8 cellular contexts compared by ENCODE assay signal in the genomic region with DNA sequence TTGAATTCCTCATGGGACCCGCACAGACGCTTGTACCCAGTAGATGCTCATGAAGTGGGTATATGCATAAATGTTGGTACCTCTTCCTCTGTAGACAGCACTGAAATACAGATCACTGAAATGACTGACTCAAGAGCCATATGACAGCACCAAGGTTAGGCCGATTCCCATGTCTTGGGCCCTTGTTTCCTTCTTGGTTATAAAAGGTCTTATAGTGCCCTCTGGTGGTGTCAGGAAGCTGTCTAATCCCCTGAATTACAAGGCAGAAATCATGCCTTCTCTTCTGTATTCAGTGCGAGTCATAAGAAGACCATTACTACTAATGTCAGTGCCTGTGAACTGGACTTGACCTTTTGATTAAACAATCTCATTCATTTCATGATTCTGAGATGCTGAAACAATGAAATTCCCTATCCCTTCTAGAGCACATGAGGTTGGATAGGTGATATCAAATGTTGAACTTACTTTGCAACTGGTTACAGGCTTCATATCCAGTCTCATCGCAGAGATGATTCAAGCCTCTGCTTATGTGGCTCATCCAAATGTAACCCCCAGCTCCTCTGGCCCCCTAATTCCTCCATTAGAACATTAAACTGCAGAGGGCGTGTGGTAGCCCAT. TPM values are rescaled to one million over a fixed set of nuclear protein-coding genes. Genes with fewer than 3 reads are reported as not detected.
A peak's percentile ranks its signal among the peaks of the same experiment; 100 is the strongest.
DNase-seq lines count a peak whose midpoint lies in the region; TF ChIP-seq lines count a peak whose summit lies in the region.

No MANE protein-coding gene starts in this region.

- no peak overlapping the region for H3K4me3 Mint-ChIP-seq in nephron

- TF ChIP-seq POLR2A in uterus (IDR thresholded peaks at IDR 0.05): no peak

- no peaks in the 10 kb centered on the region for H3K36me3 Mint-ChIP-seq in nephron (ENCODE audit: low read depth)

- intact Hi-C loops in uterus (cut with DNase I; ENCODE audit: low total_unique reads): loop anchor here (10.0 kb wide), 1 partner anchor 205 kb away; no protein-coding TSS in a partner anchor

- peaks cover 4% of the 10 kb centered on the region for H3K27me3 Mint-ChIP-seq in nephron (ENCODE audit: low read depth)

- H3K27ac ChIP-seq in uterus: peak overlapping the region; percentile 30 to 39

- DNase-seq in activated naive CD4-positive, alpha-beta T cell treated with Interleukin-2 at 50 U/mL for 16 hours: peak; percentile 42
- DNase-seq in activated naive CD4-positive, alpha-beta T cell (lab: John Stamatoyannopoulos, UW): no peak
- DNase-seq in HK-2 (ENCODE audit: unreplicated experiment): peak; percentile 25
- peak; percentile 36 for DNase-seq in NCI-H774 (lab: John Stamatoyannopoulos, UW)
- DNase-seq in activated CD8-positive, alpha-beta memory T cell treated with anti-CD3 and anti-CD28 coated beads, Interleukin-2, amount 50 U/mL, for 1 hour (ENCODE audit: extremely low read depth): peak; percentile 41
- DNase-seq in fibroblast of gingiva (ENCODE audit: low read depth): peak; percentile 75
- DNase-seq in uterus: peak in 1 of 2 donors; percentile 72

- H3K36me3 ChIP-seq in uterus: no peaks in the 10 kb centered on the region

- no peaks in the 10 kb centered on the region for H3K9me3 ChIP-seq in uterus

- H3K4me1 ChIP-seq in uterus: peaks cover 4 to 6% of the 10 kb centered on the region in 2 donors

- H3K27ac Mint-ChIP-seq in nephron: peak overlapping the region; percentile 15 to 74 (median 46)

- peaks cover 45% of the 10 kb centered on the region for H3K4me1 Mint-ChIP-seq in nephron

- TF ChIP-seq CTCF in nephron (IDR thresholded peaks at IDR 0.05; ENCODE audit: unreplicated experiment in 3 of 3): peak; percentile 71 to 82 (median 81)
- TF ChIP-seq CTCF in uterus (IDR thresholded peaks at IDR 0.05): peak; percentile 71 to 87 (median 79)

- H3K4me3 ChIP-seq in uterus: no peak overlapping the region

- no peaks in the 10 kb centered on the region for H3K27me3 ChIP-seq in uterus

- no peaks in the 10 kb centered on the region for H3K9me3 Mint-ChIP-seq in nephron

RNA-seq across cellular contexts. Expression of a gene that starts 59.7 kb away (rescaled TPM):
- total RNA-seq in uterus: 10 to 100 TPM; 20.0 to 47.4 (median 27.6) TPM

Comparison
In these comparisons a context has a peak if more than half of its experiments do, and no peak if none do; other contexts are left out.
1. DNase-seq: peak in activated naive CD4-positive, alpha-beta T cell treated with Interleukin-2 at 50 U/mL for 16 hours (single experiment), HK-2 (single experiment), NCI-H774 (single experiment), activated CD8-positive, alpha-beta memory T cell treated with anti-CD3 and anti-CD28 coated beads, Interleukin-2, amount 50 U/mL, for 1 hour (single experiment) and fibroblast of gingiva (single experiment); none in activated naive CD4-positive, alpha-beta T cell (0 of 4).